Comparison of ENCODE assay signal across 2 cellular contexts in genomic region chr15:74525328-74525727, GRCh38.
TF ChIP-seq lines count a peak whose summit lies in the region.

No MANE protein-coding gene starts in this region.

TF ChIP-seq in GM23338, 12 proteins besides CTCF, POLR2A, EP300 and RAD21:
- no peak for TF ChIP-seq NANOG (IDR thresholded peaks at IDR 0.05; ENCODE audit: borderline replicate concordance)
- no peak for TF ChIP-seq ZNF114 (CRISPR knock-in tag; IDR thresholded peaks at IDR 0.05)
- TF ChIP-seq, protein P1, sequence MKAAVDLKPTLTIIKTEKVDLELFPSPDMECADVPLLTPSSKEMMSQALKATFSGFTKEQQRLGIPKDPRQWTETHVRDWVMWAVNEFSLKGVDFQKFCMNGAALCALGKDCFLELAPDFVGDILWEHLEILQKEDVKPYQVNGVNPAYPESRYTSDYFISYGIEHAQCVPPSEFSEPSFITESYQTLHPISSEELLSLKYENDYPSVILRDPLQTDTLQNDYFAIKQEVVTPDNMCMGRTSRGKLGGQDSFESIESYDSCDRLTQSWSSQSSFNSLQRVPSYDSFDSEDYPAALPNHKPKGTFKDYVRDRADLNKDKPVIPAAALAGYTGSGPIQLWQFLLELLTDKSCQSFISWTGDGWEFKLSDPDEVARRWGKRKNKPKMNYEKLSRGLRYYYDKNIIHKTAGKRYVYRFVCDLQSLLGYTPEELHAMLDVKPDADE (IDR thresholded peaks at IDR 0.05), result no peak
- no peak for TF ChIP-seq POLR2AphosphoS5 (IDR thresholded peaks at IDR 0.05; ENCODE audit: low read depth)
- no peak for TF ChIP-seq CREB1 (CRISPR knock-in tag; IDR thresholded peaks at IDR 0.05; ENCODE audit: low read depth)
- TF ChIP-seq JUNB (IDR thresholded peaks at IDR 0.05; ENCODE audit: unreplicated experiment), result no peak
- no peak for TF ChIP-seq EZH2 (IDR thresholded peaks at IDR 0.05; ENCODE audit: low read depth, unreplicated experiment)
- no peak for TF ChIP-seq REST (IDR thresholded peaks at IDR 0.05; ENCODE audit: unreplicated experiment)
- no peak for TF ChIP-seq STAT1 (IDR thresholded peaks at IDR 0.05; ENCODE audit: unreplicated experiment)
- TF ChIP-seq ZNF331 (CRISPR knock-in tag; IDR thresholded peaks at IDR 0.05; ENCODE audit: low read depth), result no peak
- TF ChIP-seq EZH2phosphoT487 (IDR thresholded peaks at IDR 0.05; ENCODE audit: unreplicated experiment), result no peak
- TF ChIP-seq, protein P2, sequence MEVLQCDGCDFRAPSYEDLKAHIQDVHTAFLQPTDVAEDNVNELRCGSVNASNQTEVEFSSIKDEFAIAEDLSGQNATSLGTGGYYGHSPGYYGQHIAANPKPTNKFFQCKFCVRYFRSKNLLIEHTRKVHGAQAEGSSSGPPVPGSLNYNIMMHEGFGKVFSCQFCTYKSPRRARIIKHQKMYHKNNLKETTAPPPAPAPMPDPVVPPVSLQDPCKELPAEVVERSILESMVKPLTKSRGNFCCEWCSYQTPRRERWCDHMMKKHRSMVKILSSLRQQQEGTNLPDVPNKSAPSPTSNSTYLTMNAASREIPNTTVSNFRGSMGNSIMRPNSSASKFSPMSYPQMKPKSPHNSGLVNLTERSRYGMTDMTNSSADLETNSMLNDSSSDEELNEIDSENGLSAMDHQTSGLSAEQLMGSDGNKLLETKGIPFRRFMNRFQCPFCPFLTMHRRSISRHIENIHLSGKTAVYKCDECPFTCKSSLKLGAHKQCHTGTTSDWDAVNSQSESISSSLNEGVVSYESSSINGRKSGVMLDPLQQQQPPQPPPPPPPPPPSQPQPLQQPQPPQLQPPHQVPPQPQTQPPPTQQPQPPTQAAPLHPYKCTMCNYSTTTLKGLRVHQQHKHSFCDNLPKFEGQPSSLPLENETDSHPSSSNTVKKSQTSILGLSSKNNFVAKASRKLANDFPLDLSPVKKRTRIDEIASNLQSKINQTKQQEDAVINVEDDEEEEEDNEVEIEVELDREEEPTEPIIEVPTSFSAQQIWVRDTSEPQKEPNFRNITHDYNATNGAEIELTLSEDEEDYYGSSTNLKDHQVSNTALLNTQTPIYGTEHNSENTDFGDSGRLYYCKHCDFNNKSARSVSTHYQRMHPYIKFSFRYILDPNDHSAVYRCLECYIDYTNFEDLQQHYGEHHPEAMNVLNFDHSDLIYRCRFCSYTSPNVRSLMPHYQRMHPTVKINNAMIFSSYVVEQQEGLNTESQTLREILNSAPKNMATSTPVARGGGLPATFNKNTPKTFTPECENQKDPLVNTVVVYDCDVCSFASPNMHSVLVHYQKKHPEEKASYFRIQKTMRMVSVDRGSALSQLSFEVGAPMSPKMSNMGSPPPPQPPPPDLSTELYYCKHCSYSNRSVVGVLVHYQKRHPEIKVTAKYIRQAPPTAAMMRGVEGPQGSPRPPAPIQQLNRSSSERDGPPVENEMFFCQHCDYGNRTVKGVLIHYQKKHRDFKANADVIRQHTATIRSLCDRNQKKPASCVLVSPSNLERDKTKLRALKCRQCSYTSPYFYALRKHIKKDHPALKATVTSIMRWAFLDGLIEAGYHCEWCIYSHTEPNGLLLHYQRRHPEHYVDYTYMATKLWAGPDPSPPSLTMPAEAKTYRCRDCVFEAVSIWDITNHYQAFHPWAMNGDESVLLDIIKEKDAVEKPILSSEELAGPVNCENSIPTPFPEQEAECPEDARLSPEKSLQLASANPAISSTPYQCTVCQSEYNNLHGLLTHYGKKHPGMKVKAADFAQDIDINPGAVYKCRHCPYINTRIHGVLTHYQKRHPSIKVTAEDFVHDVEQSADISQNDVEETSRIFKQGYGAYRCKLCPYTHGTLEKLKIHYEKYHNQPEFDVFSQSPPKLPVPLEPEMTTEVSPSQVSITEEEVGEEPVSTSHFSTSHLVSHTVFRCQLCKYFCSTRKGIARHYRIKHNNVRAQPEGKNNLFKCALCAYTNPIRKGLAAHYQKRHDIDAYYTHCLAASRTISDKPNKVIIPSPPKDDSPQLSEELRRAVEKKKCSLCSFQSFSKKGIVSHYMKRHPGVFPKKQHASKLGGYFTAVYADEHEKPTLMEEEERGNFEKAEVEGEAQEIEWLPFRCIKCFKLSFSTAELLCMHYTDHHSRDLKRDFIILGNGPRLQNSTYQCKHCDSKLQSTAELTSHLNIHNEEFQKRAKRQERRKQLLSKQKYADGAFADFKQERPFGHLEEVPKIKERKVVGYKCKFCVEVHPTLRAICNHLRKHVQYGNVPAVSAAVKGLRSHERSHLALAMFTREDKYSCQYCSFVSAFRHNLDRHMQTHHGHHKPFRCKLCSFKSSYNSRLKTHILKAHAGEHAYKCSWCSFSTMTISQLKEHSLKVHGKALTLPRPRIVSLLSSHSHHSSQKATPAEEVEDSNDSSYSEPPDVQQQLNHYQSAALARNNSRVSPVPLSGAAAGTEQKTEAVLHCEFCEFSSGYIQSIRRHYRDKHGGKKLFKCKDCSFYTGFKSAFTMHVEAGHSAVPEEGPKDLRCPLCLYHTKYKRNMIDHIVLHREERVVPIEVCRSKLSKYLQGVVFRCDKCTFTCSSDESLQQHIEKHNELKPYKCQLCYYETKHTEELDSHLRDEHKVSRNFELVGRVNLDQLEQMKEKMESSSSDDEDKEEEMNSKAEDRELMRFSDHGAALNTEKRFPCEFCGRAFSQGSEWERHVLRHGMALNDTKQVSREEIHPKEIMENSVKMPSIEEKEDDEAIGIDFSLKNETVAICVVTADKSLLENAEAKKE (CRISPR knock-in tag; IDR thresholded peaks at IDR 0.05), result no peak

TF ChIP-seq in H1, 55 proteins besides CTCF, POLR2A, EP300 and RAD21:
- TF ChIP-seq CBX8 (IDR thresholded peaks at IDR 0.05; ENCODE audit: borderline replicate concordance, low read depth, low read length) (no peak), EZH2 (IDR thresholded peaks at IDR 0.05; ENCODE audit: low read depth, low read length, severe bottlenecking) (no peak), NANOG (IDR thresholded peaks at IDR 0.05; ENCODE audit: insufficient read depth, low read depth, low read length, poor library complexity, severe bottlenecking) (no peak), BACH1 (IDR thresholded peaks at IDR 0.05; ENCODE audit: low read length) (no peak), HDAC2 (IDR thresholded peaks at IDR 0.05; ENCODE audit: borderline replicate concordance in 1 of 2, low read depth in 2 of 2, low read length in 2 of 2) (no peak), SUZ12 (IDR thresholded peaks at IDR 0.05; ENCODE audit: low read length) (no peak), CBX5 (IDR thresholded peaks at IDR 0.05; ENCODE audit: low read depth, low read length) (no peak), TEAD4 (IDR thresholded peaks at IDR 0.05; ENCODE audit: low read depth, low read length) (no peak), MAFK (IDR thresholded peaks at IDR 0.05; ENCODE audit: low read depth, low read length) (no peak), EGR1 (IDR thresholded peaks at IDR 0.05; ENCODE audit: borderline replicate concordance, low read depth, low read length) (no peak), TAF7 (optimal IDR thresholded peaks at IDR 0.05; ENCODE audit: borderline replicate concordance, low read depth, low read length) (no peak), SRF (IDR thresholded peaks at IDR 0.05; ENCODE audit: low read depth, low read length) (no peak)
- TF ChIP-seq, protein P3, sequence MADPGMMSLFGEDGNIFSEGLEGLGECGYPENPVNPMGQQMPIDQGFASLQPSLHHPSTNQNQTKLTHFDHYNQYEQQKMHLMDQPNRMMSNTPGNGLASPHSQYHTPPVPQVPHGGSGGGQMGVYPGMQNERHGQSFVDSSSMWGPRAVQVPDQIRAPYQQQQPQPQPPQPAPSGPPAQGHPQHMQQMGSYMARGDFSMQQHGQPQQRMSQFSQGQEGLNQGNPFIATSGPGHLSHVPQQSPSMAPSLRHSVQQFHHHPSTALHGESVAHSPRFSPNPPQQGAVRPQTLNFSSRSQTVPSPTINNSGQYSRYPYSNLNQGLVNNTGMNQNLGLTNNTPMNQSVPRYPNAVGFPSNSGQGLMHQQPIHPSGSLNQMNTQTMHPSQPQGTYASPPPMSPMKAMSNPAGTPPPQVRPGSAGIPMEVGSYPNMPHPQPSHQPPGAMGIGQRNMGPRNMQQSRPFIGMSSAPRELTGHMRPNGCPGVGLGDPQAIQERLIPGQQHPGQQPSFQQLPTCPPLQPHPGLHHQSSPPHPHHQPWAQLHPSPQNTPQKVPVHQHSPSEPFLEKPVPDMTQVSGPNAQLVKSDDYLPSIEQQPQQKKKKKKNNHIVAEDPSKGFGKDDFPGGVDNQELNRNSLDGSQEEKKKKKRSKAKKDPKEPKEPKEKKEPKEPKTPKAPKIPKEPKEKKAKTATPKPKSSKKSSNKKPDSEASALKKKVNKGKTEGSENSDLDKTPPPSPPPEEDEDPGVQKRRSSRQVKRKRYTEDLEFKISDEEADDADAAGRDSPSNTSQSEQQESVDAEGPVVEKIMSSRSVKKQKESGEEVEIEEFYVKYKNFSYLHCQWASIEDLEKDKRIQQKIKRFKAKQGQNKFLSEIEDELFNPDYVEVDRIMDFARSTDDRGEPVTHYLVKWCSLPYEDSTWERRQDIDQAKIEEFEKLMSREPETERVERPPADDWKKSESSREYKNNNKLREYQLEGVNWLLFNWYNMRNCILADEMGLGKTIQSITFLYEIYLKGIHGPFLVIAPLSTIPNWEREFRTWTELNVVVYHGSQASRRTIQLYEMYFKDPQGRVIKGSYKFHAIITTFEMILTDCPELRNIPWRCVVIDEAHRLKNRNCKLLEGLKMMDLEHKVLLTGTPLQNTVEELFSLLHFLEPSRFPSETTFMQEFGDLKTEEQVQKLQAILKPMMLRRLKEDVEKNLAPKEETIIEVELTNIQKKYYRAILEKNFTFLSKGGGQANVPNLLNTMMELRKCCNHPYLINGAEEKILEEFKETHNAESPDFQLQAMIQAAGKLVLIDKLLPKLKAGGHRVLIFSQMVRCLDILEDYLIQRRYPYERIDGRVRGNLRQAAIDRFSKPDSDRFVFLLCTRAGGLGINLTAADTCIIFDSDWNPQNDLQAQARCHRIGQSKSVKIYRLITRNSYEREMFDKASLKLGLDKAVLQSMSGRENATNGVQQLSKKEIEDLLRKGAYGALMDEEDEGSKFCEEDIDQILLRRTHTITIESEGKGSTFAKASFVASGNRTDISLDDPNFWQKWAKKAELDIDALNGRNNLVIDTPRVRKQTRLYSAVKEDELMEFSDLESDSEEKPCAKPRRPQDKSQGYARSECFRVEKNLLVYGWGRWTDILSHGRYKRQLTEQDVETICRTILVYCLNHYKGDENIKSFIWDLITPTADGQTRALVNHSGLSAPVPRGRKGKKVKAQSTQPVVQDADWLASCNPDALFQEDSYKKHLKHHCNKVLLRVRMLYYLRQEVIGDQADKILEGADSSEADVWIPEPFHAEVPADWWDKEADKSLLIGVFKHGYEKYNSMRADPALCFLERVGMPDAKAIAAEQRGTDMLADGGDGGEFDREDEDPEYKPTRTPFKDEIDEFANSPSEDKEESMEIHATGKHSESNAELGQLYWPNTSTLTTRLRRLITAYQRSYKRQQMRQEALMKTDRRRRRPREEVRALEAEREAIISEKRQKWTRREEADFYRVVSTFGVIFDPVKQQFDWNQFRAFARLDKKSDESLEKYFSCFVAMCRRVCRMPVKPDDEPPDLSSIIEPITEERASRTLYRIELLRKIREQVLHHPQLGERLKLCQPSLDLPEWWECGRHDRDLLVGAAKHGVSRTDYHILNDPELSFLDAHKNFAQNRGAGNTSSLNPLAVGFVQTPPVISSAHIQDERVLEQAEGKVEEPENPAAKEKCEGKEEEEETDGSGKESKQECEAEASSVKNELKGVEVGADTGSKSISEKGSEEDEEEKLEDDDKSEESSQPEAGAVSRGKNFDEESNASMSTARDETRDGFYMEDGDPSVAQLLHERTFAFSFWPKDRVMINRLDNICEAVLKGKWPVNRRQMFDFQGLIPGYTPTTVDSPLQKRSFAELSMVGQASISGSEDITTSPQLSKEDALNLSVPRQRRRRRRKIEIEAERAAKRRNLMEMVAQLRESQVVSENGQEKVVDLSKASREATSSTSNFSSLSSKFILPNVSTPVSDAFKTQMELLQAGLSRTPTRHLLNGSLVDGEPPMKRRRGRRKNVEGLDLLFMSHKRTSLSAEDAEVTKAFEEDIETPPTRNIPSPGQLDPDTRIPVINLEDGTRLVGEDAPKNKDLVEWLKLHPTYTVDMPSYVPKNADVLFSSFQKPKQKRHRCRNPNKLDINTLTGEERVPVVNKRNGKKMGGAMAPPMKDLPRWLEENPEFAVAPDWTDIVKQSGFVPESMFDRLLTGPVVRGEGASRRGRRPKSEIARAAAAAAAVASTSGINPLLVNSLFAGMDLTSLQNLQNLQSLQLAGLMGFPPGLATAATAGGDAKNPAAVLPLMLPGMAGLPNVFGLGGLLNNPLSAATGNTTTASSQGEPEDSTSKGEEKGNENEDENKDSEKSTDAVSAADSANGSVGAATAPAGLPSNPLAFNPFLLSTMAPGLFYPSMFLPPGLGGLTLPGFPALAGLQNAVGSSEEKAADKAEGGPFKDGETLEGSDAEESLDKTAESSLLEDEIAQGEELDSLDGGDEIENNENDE (IDR thresholded peaks at IDR 0.05; ENCODE audit: insufficient replicate concordance, low read length), result no peak
